Comparison of ENCODE assay signal across 20 cellular contexts in genomic region chrX:120999413-120999812, GRCh38. TPM values are rescaled to one million over a fixed set of nuclear protein-coding genes. Genes with fewer than 3 reads are reported as not detected.
DNase-seq lines count a peak whose midpoint lies in the region; ATAC-seq, FAIRE-seq and TF ChIP-seq lines count a peak whose summit lies in the region.
"Had no signal": no experiment of that assay in that cellular context is flagged by ENCODE, and none has a peak within 500 bp of the region (broad histone marks: within the 10 kb centered on the region; RNA-seq: fewer than 3 reads in every experiment).

No MANE protein-coding gene starts in this region.

- RAD21 ChIA-PET in GM12878 (lab: Charles Lee; ENCODE audit: unreplicated experiment) = interaction anchor here (1.3 to 2.2 kb wide), 3 partner anchors 209 to 583 kb away, joined by 3 to 7 read pairs (median 4); no protein-coding TSS in a partner anchor

- FAIRE-seq in GM12878 (lab: Jason Lieb, UNC) = no peak

- DNase-seq in GM12878 (ENCODE audit: low read depth, low spot score) = no peak
- no peak for DNase-seq in upper lobe of right lung
- no peak for DNase-seq in CD4-positive, alpha-beta T cell
- DNase-seq in T-helper 2 cell treated with Interferon-gamma antibody and Interleukin-4, amounts not matched to agents 5 μg/mL and 100 μg/mL, for 36 hours (ENCODE audit: low spot score) = no peak
- no peak for DNase-seq in tibial artery
- DNase-seq: activated CD8-positive, alpha-beta T cell treated with anti-CD3 and anti-CD28 coated beads, Interleukin-2, amount 10 ng/mL, durations not matched to agents 7 days and 5 days; activated T-cell treated with anti-CD3 and anti-CD28 coated beads, Interleukin-2, amount 50 U/mL, for 72 hours; COR-L47; immature natural killer cell; IMR-90; NCI-H1930; substantia nigra had no signal

- TF ChIP-seq EP300 in GM12878 (IDR thresholded peaks at IDR 0.05; ENCODE audit: borderline replicate concordance in 1 of 2, control insufficient read depth in 1 of 2, low read depth in 2 of 2, low read length in 2 of 2) = no peak

- no peaks in the 10 kb centered on the region for H3K36me3 ChIP-seq in GM12878 (ENCODE audit: control insufficient read depth in 2 of 2, insufficient read depth in 2 of 2, low read length in 1 of 2)
- H3K36me3 ChIP-seq in upper lobe of right lung = no peaks in the 10 kb centered on the region
- no peaks in the 10 kb centered on the region for H3K36me3 ChIP-seq in tibial artery

- H3K4me1 Mint-ChIP-seq in CD4-positive, alpha-beta T cell (ENCODE audit: low read depth) = no peaks in the 10 kb centered on the region
- H3K4me1 Mint-ChIP-seq in T-helper 2 cell treated with Interferon-gamma antibody and Interleukin-4, amounts not matched to agents 5 μg/mL and 100 μg/mL, for 36 hours (ENCODE audit: low read depth) = peaks cover 2% of the 10 kb centered on the region
- H3K4me1 Mint-ChIP-seq: activated naive CD4-positive, alpha-beta T cell treated with anti-CD3 and anti-CD28 coated beads, Interleukin-2, amount 50 U/mL, for 24 hours; immature natural killer cell had no signal

- intact Hi-C loops in GM12878 (cut with micrococcal nuclease; ENCODE audit: unreplicated experiment) = no loop called here
- intact Hi-C loops in upper lobe of right lung (cut with DNase I) = no loop called here
- intact Hi-C loops in CD4-positive, alpha-beta T cell (cut with DNase I, micrococcal nuclease) = no loop called here
- intact Hi-C loops in tibial artery (cut with DNase I; ENCODE audit: low total_unique reads) = no loop called here

- H3K27ac ChIP-seq in GM12878 (ENCODE audit: control insufficient read depth, insufficient read depth) (no peak overlapping the region), upper lobe of right lung (no peak overlapping the region), tibial artery (no peak overlapping the region)
- H3K27ac ChIP-seq in CD4-positive, alpha-beta T cell (ENCODE audit: low read depth, low read length) = no peak overlapping the region

- WGBS in GM12878 (ENCODE audit: insufficient coverage, insufficient replicate concordance, low lambda C conversion rate, missing lambda C conversion rate) = 19% methylated on average over 3 of the region's 3 CpGs

- H3K9me3 ChIP-seq in GM12878 (replicated peaks; ENCODE audit: control insufficient read depth, insufficient read depth, low read length) (no peaks in the 10 kb centered on the region), upper lobe of right lung (no peaks in the 10 kb centered on the region), tibial artery (no peaks in the 10 kb centered on the region)
- no peaks in the 10 kb centered on the region for H3K9me3 ChIP-seq in CD4-positive, alpha-beta T cell (ENCODE audit: control insufficient read depth, low read length)

- no peaks in the 10 kb centered on the region for H3K79me2 ChIP-seq in GM12878 (ENCODE audit: control insufficient read depth, insufficient read depth, low read length)

- BruUV-seq in GM12878 (replicated peaks; lab: Mats Ljungman, UMichigan) = no TSS peak

- POLR2A ChIA-PET in GM12878 (lab: Charles Lee) = no interaction called here
- POLR2A ChIA-PET in CD4-positive, alpha-beta T cell (lab: Charles Lee) = no interaction called here

- no peak for TF ChIP-seq RAD21 in GM12878 (IDR thresholded peaks at IDR 0.05; ENCODE audit: insufficient read depth, low read depth, low read length)

- ATAC-seq in GM18508 (IDR thresholded peaks at IDR 0.05; ENCODE audit: insufficient read depth, unreplicated experiment) (peak; percentile 61), GM21367 (IDR thresholded peaks at IDR 0.05; ENCODE audit: unreplicated experiment) (peak; percentile 77), HG03066 (IDR thresholded peaks at IDR 0.05; ENCODE audit: low read depth, unreplicated experiment) (peak; percentile 61), GM12878 (peak; percentile 44), upper lobe of right lung (no peak)
- ATAC-seq in CD4-positive, alpha-beta T cell (ENCODE audit: poor library complexity) = no peak
- ATAC-seq: activated CD8-positive, alpha-beta T cell treated with anti-CD3 and anti-CD28 coated beads, Interleukin-2, amount 10 ng/mL, durations not matched to agents 7 days and 5 days; activated T-cell treated with anti-CD3 and anti-CD28 coated beads, Interleukin-2, amount 50 U/mL, for 72 hours; Right ventricle myocardium inferior had no signal

- no peak overlapping the region for H3K27ac Mint-ChIP-seq in CD4-positive, alpha-beta T cell
- no peak overlapping the region for H3K27ac Mint-ChIP-seq in T-helper 2 cell treated with Interferon-gamma antibody and Interleukin-4, amounts not matched to agents 5 μg/mL and 100 μg/mL, for 36 hours
- H3K27ac Mint-ChIP-seq: activated CD8-positive, alpha-beta T cell treated with anti-CD3 and anti-CD28 coated beads, Interleukin-2, amount 10 ng/mL, durations not matched to agents 7 days and 5 days; activated naive CD4-positive, alpha-beta T cell treated with anti-CD3 and anti-CD28 coated beads, Interleukin-2, amount 50 U/mL, for 24 hours; activated T-cell treated with anti-CD3 and anti-CD28 coated beads, Interleukin-2, amount 50 U/mL, for 72 hours; immature natural killer cell; T-helper 1 cell treated with Interleukin-12 subunit alpha and Interleukin-12 subunit beta and Interleukin-4 antibody, amounts not matched to agents 30 μg/mL and 1 μg/mL, for 36 hours had no signal

- H3K27me3 Mint-ChIP-seq in CD4-positive, alpha-beta T cell = no peaks in the 10 kb centered on the region
- no peaks in the 10 kb centered on the region for H3K27me3 Mint-ChIP-seq in T-helper 2 cell treated with Interferon-gamma antibody and Interleukin-4, amounts not matched to agents 5 μg/mL and 100 μg/mL, for 36 hours (ENCODE audit: low read depth)
- H3K27me3 Mint-ChIP-seq: activated naive CD4-positive, alpha-beta T cell treated with anti-CD3 and anti-CD28 coated beads, Interleukin-2, amount 50 U/mL, for 24 hours had no signal

- H3K36me3 Mint-ChIP-seq in CD4-positive, alpha-beta T cell (ENCODE audit: low read depth) = no peaks in the 10 kb centered on the region
- H3K36me3 Mint-ChIP-seq in T-helper 2 cell treated with Interferon-gamma antibody and Interleukin-4, amounts not matched to agents 5 μg/mL and 100 μg/mL, for 36 hours (ENCODE audit: low read depth) = no peaks in the 10 kb centered on the region
- H3K36me3 Mint-ChIP-seq: activated naive CD4-positive, alpha-beta T cell treated with anti-CD3 and anti-CD28 coated beads, Interleukin-2, amount 50 U/mL, for 24 hours; immature natural killer cell had no signal

- H3K4me3 Mint-ChIP-seq in CD4-positive, alpha-beta T cell = no peak overlapping the region
- no peak overlapping the region for H3K4me3 Mint-ChIP-seq in T-helper 2 cell treated with Interferon-gamma antibody and Interleukin-4, amounts not matched to agents 5 μg/mL and 100 μg/mL, for 36 hours
- H3K4me3 Mint-ChIP-seq: activated CD8-positive, alpha-beta T cell treated with anti-CD3 and anti-CD28 coated beads, Interleukin-2, amount 10 ng/mL, durations not matched to agents 7 days and 5 days; activated naive CD4-positive, alpha-beta T cell treated with anti-CD3 and anti-CD28 coated beads, Interleukin-2, amount 50 U/mL, for 24 hours; activated T-cell treated with anti-CD3 and anti-CD28 coated beads, Interleukin-2, amount 50 U/mL, for 72 hours; immature natural killer cell; T-helper 1 cell treated with Interleukin-12 subunit alpha and Interleukin-12 subunit beta and Interleukin-4 antibody, amounts not matched to agents 30 μg/mL and 1 μg/mL, for 36 hours had no signal

- H3K27me3 ChIP-seq in GM12878 (replicated peaks in 1 of 2; ENCODE audit: control insufficient read depth in 2 of 2, insufficient read depth in 2 of 2, low read length in 1 of 2) (no peaks in the 10 kb centered on the region), upper lobe of right lung (no peaks in the 10 kb centered on the region), tibial artery (no peaks in the 10 kb centered on the region)
- no peaks in the 10 kb centered on the region for H3K27me3 ChIP-seq in CD4-positive, alpha-beta T cell (ENCODE audit: control insufficient read depth, insufficient read depth, low read length)

- H3K4me2 ChIP-seq in GM12878 (ENCODE audit: control insufficient read depth, insufficient read depth) = peak overlapping the region; percentile 35; the same call in 1 of the 2 replicates

- H3K4me3 ChIP-seq in GM12878 = no peak overlapping the region
- H3K4me3 ChIP-seq in upper lobe of right lung = no peak overlapping the region
- no peak overlapping the region for H3K4me3 ChIP-seq in tibial artery

- TF ChIP-seq CTCF in GM12878 (IDR thresholded peaks at IDR 0.05 in 2 of 3, conservative IDR thresholded peaks at IDR 0.05 in 1 of 3; ENCODE audit: control insufficient read depth in 2 of 3, extremely low read depth in 1 of 3, insufficient read depth in 1 of 3, low read depth in 3 of 3, low read length in 3 of 3) (no peak), upper lobe of right lung (IDR thresholded peaks at IDR 0.05) (no peak), tibial artery (IDR thresholded peaks at IDR 0.05) (no peak)
- TF ChIP-seq CTCF in CD4-positive, alpha-beta T cell (IDR thresholded peaks at IDR 0.05) = no peak

- SMC1A ChIA-PET in GM12878 (lab: Charles Lee; ENCODE audit: uncharacterized antibody, unreplicated experiment) = interaction anchor here (1.7 to 4.4 kb wide), 2 partner anchors 210 to 308 kb away, joined by 8 to 17 read pairs; no protein-coding TSS in a partner anchor

- TF ChIP-seq POLR2A in GM12878 (IDR thresholded peaks at IDR 0.05; ENCODE audit: low read depth, low read length) = no peak

- H3K9ac ChIP-seq in GM12878 (ENCODE audit: control insufficient read depth, insufficient read depth, low read length) = no peak overlapping the region

- in situ Hi-C loops in GM12878 (cut with MboI) = no loop called here

- no peaks in the 10 kb centered on the region for H3K4me1 ChIP-seq in GM12878 (ENCODE audit: control insufficient read depth, insufficient read depth, low read length)
- H3K4me1 ChIP-seq in upper lobe of right lung = no peaks in the 10 kb centered on the region
- H3K4me1 ChIP-seq in tibial artery = no peaks in the 10 kb centered on the region

- no peaks in the 10 kb centered on the region for H3K9me3 Mint-ChIP-seq in CD4-positive, alpha-beta T cell
- no peaks in the 10 kb centered on the region for H3K9me3 Mint-ChIP-seq in T-helper 2 cell treated with Interferon-gamma antibody and Interleukin-4, amounts not matched to agents 5 μg/mL and 100 μg/mL, for 36 hours
- H3K9me3 Mint-ChIP-seq: activated naive CD4-positive, alpha-beta T cell treated with anti-CD3 and anti-CD28 coated beads, Interleukin-2, amount 50 U/mL, for 24 hours; activated T-cell treated with anti-CD3 and anti-CD28 coated beads, Interleukin-2, amount 50 U/mL, for 72 hours; T-helper 1 cell treated with Interleukin-12 subunit alpha and Interleukin-12 subunit beta and Interleukin-4 antibody, amounts not matched to agents 30 μg/mL and 1 μg/mL, for 36 hours had no signal

- no peaks in the 10 kb centered on the region for H4K20me1 ChIP-seq in GM12878 (ENCODE audit: control insufficient read depth, insufficient read depth)

- H2AFZ ChIP-seq in GM12878 (ENCODE audit: control insufficient read depth, low read depth, low read length) = no peak overlapping the region

- CTCF ChIA-PET in GM12878 (lab: Yijun Ruan, JAX) = interaction anchor here (0.6 to 2.3 kb wide), 7 partner anchors 10 to 690 kb away, joined by 3 to 12 read pairs (median 3); no protein-coding TSS in a partner anchor
- CTCF ChIA-PET in CD4-positive, alpha-beta T cell (lab: Charles Lee) = no interaction called here

RNA-seq across cellular contexts. Expression of gene CT47A1, which starts 13.9 kb away (rescaled TPM):
- total RNA-seq in GM12878 (2013; cell fraction: nucleolus; rRNA removed) = not detected in 2 replicates
- total RNA-seq in GM12878 (2014; rRNA removed) (not detected in 2 replicates), GM12878 (2014; rRNA removed; fragmentation: Illumina TruSeq; extraction: Trizol) (not detected in 2 replicates), GM12878 (2021) (not detected in 2 replicates), upper lobe of right lung (not detected)
- not detected for polyA plus RNA-seq in GM12878 (2011; ENCODE audit: low read depth)
- polyA plus RNA-seq in GM12878 (2011; rRNA removed) (not detected in 2 replicates), GM12878 (2014; fragmentation: Illumina TruSeq; extraction: Trizol) (not detected in 2 replicates), GM12878 (2014; fragmentation: Nextera tagmentation; extraction: Ambion mirVana) (not detected), GM12878 (2014; rRNA removed) (not detected in 2 replicates), GM12878 (2016; fragmentation: Nextera tagmentation; extraction: Ambion mirVana) (not detected)
- polyA plus RNA-seq in GM12878 (2011; cell fraction: cytosol; rRNA removed) = not detected in 2 replicates
- polyA plus RNA-seq in GM12878 (2011; cell fraction: nucleus; rRNA removed) = not detected in 2 replicates
- polyA plus RNA-seq in GM12878 (2012) = not detected in 2 replicates
- polyA minus RNA-seq in GM12878 (2011; rRNA and poly(A)+ RNA removed) = not detected in 2 replicates
- not detected in 2 replicates for polyA minus RNA-seq in GM12878 (2011; cell fraction: cytosol; rRNA and poly(A)+ RNA removed)
- polyA minus RNA-seq in GM12878 (2011; cell fraction: nucleus; rRNA and poly(A)+ RNA removed) = not detected in 2 replicates
- total RNA-seq in CD4-positive, alpha-beta T cell = not detected
- total RNA-seq: activated CD8-positive, alpha-beta T cell treated with anti-CD3 and anti-CD28 coated beads, Interleukin-2, amount 10 ng/mL, durations not matched to agents 7 days and 5 days; activated T-cell treated with anti-CD3 and anti-CD28 coated beads, Interleukin-2, amount 50 U/mL, for 72 hours; IMR-90; lower leg skin; osteocyte; Right ventricle myocardium inferior had no signal
- polyA plus RNA-seq: immature natural killer cell, IMR-90 had no signal

RNA-seq across cellular contexts. Expression of gene CT47A2, which starts 18.7 kb away (rescaled TPM):
- not detected in 2 replicates for total RNA-seq in GM12878 (2013; cell fraction: nucleolus; rRNA removed)
- total RNA-seq in GM12878 (2014; rRNA removed) (not detected in 2 replicates), GM12878 (2014; rRNA removed; fragmentation: Illumina TruSeq; extraction: Trizol) (not detected in 2 replicates), GM12878 (2021) (not detected in 2 replicates), upper lobe of right lung (not detected)
- polyA plus RNA-seq in GM12878 (2011; ENCODE audit: low read depth) = not detected
- polyA plus RNA-seq in GM12878 (2011; rRNA removed) (not detected in 2 replicates), GM12878 (2014; fragmentation: Illumina TruSeq; extraction: Trizol) (not detected in 2 replicates), GM12878 (2014; fragmentation: Nextera tagmentation; extraction: Ambion mirVana) (not detected), GM12878 (2014; rRNA removed) (not detected in 2 replicates), GM12878 (2016; fragmentation: Nextera tagmentation; extraction: Ambion mirVana) (not detected)
- polyA plus RNA-seq in GM12878 (2011; cell fraction: cytosol; rRNA removed) = not detected in 2 replicates
- polyA plus RNA-seq in GM12878 (2011; cell fraction: nucleus; rRNA removed) = not detected in 2 replicates
- not detected in 2 replicates for polyA plus RNA-seq in GM12878 (2012)
- polyA minus RNA-seq in GM12878 (2011; rRNA and poly(A)+ RNA removed) = not detected in 2 replicates
- not detected in 2 replicates for polyA minus RNA-seq in GM12878 (2011; cell fraction: cytosol; rRNA and poly(A)+ RNA removed)
- not detected in 2 replicates for polyA minus RNA-seq in GM12878 (2011; cell fraction: nucleus; rRNA and poly(A)+ RNA removed)
- total RNA-seq in CD4-positive, alpha-beta T cell = not detected
- total RNA-seq: activated CD8-positive, alpha-beta T cell treated with anti-CD3 and anti-CD28 coated beads, Interleukin-2, amount 10 ng/mL, durations not matched to agents 7 days and 5 days; activated T-cell treated with anti-CD3 and anti-CD28 coated beads, Interleukin-2, amount 50 U/mL, for 72 hours; IMR-90; lower leg skin; osteocyte; Right ventricle myocardium inferior had no signal
- polyA plus RNA-seq: immature natural killer cell, IMR-90 had no signal

RNA-seq across cellular contexts. Expression of gene CT47A3, which starts 23.5 kb away (rescaled TPM):
- not detected in 2 replicates for total RNA-seq in GM12878 (2013; cell fraction: nucleolus; rRNA removed)
- total RNA-seq in GM12878 (2014; rRNA removed) (not detected in 2 replicates), GM12878 (2014; rRNA removed; fragmentation: Illumina TruSeq; extraction: Trizol) (not detected in 2 replicates), GM12878 (2021) (not detected in 2 replicates), upper lobe of right lung (not detected)
- polyA plus RNA-seq in GM12878 (2011; ENCODE audit: low read depth) = not detected
- polyA plus RNA-seq in GM12878 (2011; rRNA removed) (not detected in 2 replicates), GM12878 (2014; fragmentation: Illumina TruSeq; extraction: Trizol) (not detected in 2 replicates), GM12878 (2014; fragmentation: Nextera tagmentation; extraction: Ambion mirVana) (not detected), GM12878 (2014; rRNA removed) (not detected in 2 replicates), GM12878 (2016; fragmentation: Nextera tagmentation; extraction: Ambion mirVana) (not detected)
- not detected in 2 replicates for polyA plus RNA-seq in GM12878 (2011; cell fraction: cytosol; rRNA removed)
- not detected in 2 replicates for polyA plus RNA-seq in GM12878 (2011; cell fraction: nucleus; rRNA removed)
- not detected in 2 replicates for polyA plus RNA-seq in GM12878 (2012)
- not detected in 2 replicates for polyA minus RNA-seq in GM12878 (2011; rRNA and poly(A)+ RNA removed)
- not detected in 2 replicates for polyA minus RNA-seq in GM12878 (2011; cell fraction: cytosol; rRNA and poly(A)+ RNA removed)
- not detected in 2 replicates for polyA minus RNA-seq in GM12878 (2011; cell fraction: nucleus; rRNA and poly(A)+ RNA removed)
- total RNA-seq in CD4-positive, alpha-beta T cell = not detected
- total RNA-seq: activated CD8-positive, alpha-beta T cell treated with anti-CD3 and anti-CD28 coated beads, Interleukin-2, amount 10 ng/mL, durations not matched to agents 7 days and 5 days; activated T-cell treated with anti-CD3 and anti-CD28 coated beads, Interleukin-2, amount 50 U/mL, for 72 hours; IMR-90; lower leg skin; osteocyte; Right ventricle myocardium inferior had no signal
- polyA plus RNA-seq: immature natural killer cell, IMR-90 had no signal

RNA-seq across cellular contexts. Expression of gene CT47A4, which starts 28.4 kb away (rescaled TPM):
- not detected in 2 replicates for total RNA-seq in GM12878 (2013; cell fraction: nucleolus; rRNA removed)
- not detected in 2 replicates for total RNA-seq in GM12878 (2014; rRNA removed)
- not detected in 2 replicates for total RNA-seq in GM12878 (2014; rRNA removed; fragmentation: Illumina TruSeq; extraction: Trizol)
- not detected in 2 replicates for total RNA-seq in GM12878 (2021)
- not detected for polyA plus RNA-seq in GM12878 (2011; ENCODE audit: low read depth)
- polyA plus RNA-seq in GM12878 (2011; rRNA removed) = not detected in 2 replicates
- not detected in 2 replicates for polyA plus RNA-seq in GM12878 (2011; cell fraction: cytosol; rRNA removed)
- not detected in 2 replicates for polyA plus RNA-seq in GM12878 (2011; cell fraction: nucleus; rRNA removed)
- not detected in 2 replicates for polyA plus RNA-seq in GM12878 (2012)
- not detected in 2 replicates for polyA plus RNA-seq in GM12878 (2014; fragmentation: Illumina TruSeq; extraction: Trizol)
- polyA plus RNA-seq in GM12878 (2014; fragmentation: Nextera tagmentation; extraction: Ambion mirVana) = not detected
- not detected in 2 replicates for polyA plus RNA-seq in GM12878 (2014; rRNA removed)
- not detected for polyA plus RNA-seq in GM12878 (2016; fragmentation: Nextera tagmentation; extraction: Ambion mirVana)
- not detected in 2 replicates for polyA minus RNA-seq in GM12878 (2011; rRNA and poly(A)+ RNA removed)
- polyA minus RNA-seq in GM12878 (2011; cell fraction: cytosol; rRNA and poly(A)+ RNA removed) = not detected in 2 replicates
- polyA minus RNA-seq in GM12878 (2011; cell fraction: nucleus; rRNA and poly(A)+ RNA removed) = not detected in 2 replicates
- total RNA-seq in upper lobe of right lung = not detected
- not detected for total RNA-seq in CD4-positive, alpha-beta T cell
- total RNA-seq: activated CD8-positive, alpha-beta T cell treated with anti-CD3 and anti-CD28 coated beads, Interleukin-2, amount 10 ng/mL, durations not matched to agents 7 days and 5 days; activated T-cell treated with anti-CD3 and anti-CD28 coated beads, Interleukin-2, amount 50 U/mL, for 72 hours; IMR-90; lower leg skin; osteocyte; Right ventricle myocardium inferior had no signal
- polyA plus RNA-seq: immature natural killer cell, IMR-90 had no signal

RNA-seq across cellular contexts. Expression of gene CT47A5, which starts 33.3 kb away (rescaled TPM):
- total RNA-seq in GM12878 (2013; cell fraction: nucleolus; rRNA removed) = not detected in 2 replicates
- total RNA-seq in GM12878 (2014; rRNA removed) (not detected in 2 replicates), GM12878 (2014; rRNA removed; fragmentation: Illumina TruSeq; extraction: Trizol) (not detected in 2 replicates), GM12878 (2021) (not detected in 2 replicates), upper lobe of right lung (not detected)
- not detected for polyA plus RNA-seq in GM12878 (2011; ENCODE audit: low read depth)
- polyA plus RNA-seq in GM12878 (2011; rRNA removed) (not detected in 2 replicates), GM12878 (2014; fragmentation: Illumina TruSeq; extraction: Trizol) (not detected in 2 replicates), GM12878 (2014; fragmentation: Nextera tagmentation; extraction: Ambion mirVana) (not detected), GM12878 (2014; rRNA removed) (not detected in 2 replicates), GM12878 (2016; fragmentation: Nextera tagmentation; extraction: Ambion mirVana) (not detected)
- polyA plus RNA-seq in GM12878 (2011; cell fraction: cytosol; rRNA removed) = not detected in 2 replicates
- polyA plus RNA-seq in GM12878 (2011; cell fraction: nucleus; rRNA removed) = not detected in 2 replicates
- not detected in 2 replicates for polyA plus RNA-seq in GM12878 (2012)
- not detected in 2 replicates for polyA minus RNA-seq in GM12878 (2011; rRNA and poly(A)+ RNA removed)
- not detected in 2 replicates for polyA minus RNA-seq in GM12878 (2011; cell fraction: cytosol; rRNA and poly(A)+ RNA removed)
- polyA minus RNA-seq in GM12878 (2011; cell fraction: nucleus; rRNA and poly(A)+ RNA removed) = not detected in 2 replicates
- total RNA-seq in CD4-positive, alpha-beta T cell = not detected
- total RNA-seq: activated CD8-positive, alpha-beta T cell treated with anti-CD3 and anti-CD28 coated beads, Interleukin-2, amount 10 ng/mL, durations not matched to agents 7 days and 5 days; activated T-cell treated with anti-CD3 and anti-CD28 coated beads, Interleukin-2, amount 50 U/mL, for 72 hours; IMR-90; lower leg skin; osteocyte; Right ventricle myocardium inferior had no signal
- polyA plus RNA-seq: immature natural killer cell, IMR-90 had no signal

Comparison
In these comparisons a context has a peak if more than half of its experiments do, and no peak if none do; other contexts are left out.
1. ATAC-seq: peak in GM18508 (single experiment), GM21367 (single experiment), HG03066 (single experiment) and GM12878 (single experiment); none in upper lobe of right lung (single experiment) and CD4-positive, alpha-beta T cell (single experiment).